ENCODE assay signal across 7 cellular contexts in genomic region chr11:27471588-27472397, GRCh38. TPM values are rescaled to one million over a fixed set of nuclear protein-coding genes. Genes with fewer than 3 reads are reported as not detected.
DNase-seq lines count a peak whose midpoint lies in the region; ATAC-seq and TF ChIP-seq lines count a peak whose summit lies in the region.

No MANE protein-coding gene starts in this region.

- H3K4me1 ChIP-seq in uterus = peaks cover 0 to 6% of the 10 kb centered on the region in 2 donors

- H3K4me3 ChIP-seq in GM12875 (ENCODE audit: low read depth, low read length) (peak overlapping the region; percentile 41), LNCaP clone FGC (ENCODE audit: low read depth, low read length) (peak overlapping the region; percentile 61), fibroblast of mammary gland (ENCODE audit: control insufficient read depth, low read depth, low read length) (peak overlapping the region; percentile 72), uterus (peak overlapping the region; percentile 51 to 88)

- no peaks in the 10 kb centered on the region for H3K9me3 ChIP-seq in uterus

- no peaks in the 10 kb centered on the region for H3K27me3 ChIP-seq in uterus

- peaks cover 21 to 23% of the 10 kb centered on the region in 2 donors for H3K4me1 Mint-ChIP-seq in natural killer cell

- TF ChIP-seq CTCF in GM12875 (IDR thresholded peaks at IDR 0.05; ENCODE audit: borderline replicate concordance, insufficient read depth, low read depth, low read length) = no peak
- peak; percentile 7; the same call in 1 of the 2 replicates for TF ChIP-seq CTCF in LNCaP clone FGC (IDR thresholded peaks at IDR 0.05; ENCODE audit: control insufficient read depth, extremely low read depth, insufficient read depth)
- no peak for TF ChIP-seq CTCF in fibroblast of mammary gland (conservative IDR thresholded peaks at IDR 0.05; ENCODE audit: control insufficient read depth, insufficient read depth, low read depth, low read length)
- no peak for TF ChIP-seq CTCF in natural killer cell (IDR thresholded peaks at IDR 0.05)
- no peak for TF ChIP-seq CTCF in uterus (IDR thresholded peaks at IDR 0.05)

- no peaks in the 10 kb centered on the region for H3K9me3 Mint-ChIP-seq in natural killer cell

- no peaks in the 10 kb centered on the region for H3K36me3 ChIP-seq in uterus

- DNase-seq in LNCaP clone FGC (ENCODE audit: low read depth) = no peak
- peak; percentile 25 for DNase-seq in activated T-cell treated with anti-CD3 and anti-CD28 coated beads, Interleukin-2, amount 50 U/mL, for 1 hour
- no peak for DNase-seq in fibroblast of mammary gland (ENCODE audit: low read depth)
- peak; percentile 20 for DNase-seq in natural killer cell
- peak; percentile 28 to 31 for DNase-seq in uterus

- TF ChIP-seq POLR2A in uterus (IDR thresholded peaks at IDR 0.05) = no peak

- no peaks in the 10 kb centered on the region for H3K36me3 Mint-ChIP-seq in natural killer cell

- H3K27me3 Mint-ChIP-seq in natural killer cell (ENCODE audit: low read depth in 2 of 2) = peaks cover 23 to 29% of the 10 kb centered on the region in 2 donors

- peak overlapping the region; percentile 83 for H3K4me3 Mint-ChIP-seq in natural killer cell

- H3K27ac Mint-ChIP-seq in natural killer cell = no peak overlapping the region

- ATAC-seq in GM21717 (IDR thresholded peaks at IDR 0.05; ENCODE audit: unreplicated experiment) (peak; percentile 41), natural killer cell (peak; percentile 56 to 69 (median 69))

- peak overlapping the region; percentile 86 to 95 for H3K27ac ChIP-seq in uterus

- intact Hi-C loops in natural killer cell (cut with micrococcal nuclease) = no loop called here
- intact Hi-C loops in uterus (cut with DNase I; ENCODE audit: low total_unique reads) = loop anchor here (10.0 kb wide), 1 partner anchor 117 kb away; no protein-coding TSS in a partner anchor

RNA-seq across cellular contexts. Expression of gene LGR4, which starts 0.8 kb away (rescaled TPM):
- total RNA-seq in natural killer cell = under 1 TPM; 0.08 to 0.70 (median 0.35) TPM
- 10 to 100 TPM in 3 of 4 donors, 1 to 10 TPM in 1; 9.4 to 57.9 (median 16.1) TPM for total RNA-seq in uterus

RNA-seq across cellular contexts. Expression of gene LIN7C, which starts 34.8 kb away (rescaled TPM):
- total RNA-seq in natural killer cell = 10 to 100 TPM; 16.4 to 25.3 (median 22.5) TPM
- 10 to 100 TPM; 11.8 to 98.0 (median 45.5) TPM for total RNA-seq in uterus

Comparison
In these comparisons a context has a peak if more than half of its experiments do, and no peak if none do; other contexts are left out.
1. DNase-seq: peak in activated T-cell treated with anti-CD3 and anti-CD28 coated beads, Interleukin-2, amount 50 U/mL, for 1 hour (single experiment), natural killer cell (single experiment) and uterus (2 of 2); none in LNCaP clone FGC (single experiment) and fibroblast of mammary gland (single experiment).
2. RNA of gene LGR4, which starts 0.8 kb away (total RNA-seq): 9.4 to 57.9 TPM in uterus; 0.08 to 0.70 TPM in natural killer cell; every median in the first group is over 4 times any median in the second.
3. Peak in every context shown above with its lines, with median percentiles within 50 percentile points of each other: H3K4me3 ChIP-seq.